ENCODE assay signal across 8 cellular contexts in genomic region chr1:161726631-161727342, GRCh38. TPM values are rescaled to one million over a fixed set of nuclear protein-coding genes. Genes with fewer than 3 reads are reported as not detected.
DNase-seq lines count a peak whose midpoint lies in the region; ATAC-seq lines count a peak whose summit lies in the region.

No MANE protein-coding gene starts in this region.

- peak; percentile 91 for DNase-seq in DMS 273 (lab: John Stamatoyannopoulos, UW; ENCODE audit: unreplicated experiment)
- DNase-seq in SHP77 treated with DMSO at 0.1 percent for 48 hours (lab: John Stamatoyannopoulos, UW) = peak; percentile 71
- DNase-seq in activated naive CD4-positive, alpha-beta T cell treated with anti-CD3 and anti-CD28 coated beads, Interleukin-2, amount 50 U/mL, for 16 hours = peak; percentile 67
- peak; percentile 40 for DNase-seq in globus pallidus (ENCODE audit: low spot score)
- DNase-seq in nucleus accumbens (lab: John Stamatoyannopoulos, UW) = peak in 52 of 56 donors; percentile 16 to 84 (median 59)

- WGBS in thymus = under 1% methylated on average over 81 of the region's 81 CpGs

- peak overlapping the region; percentile 83 for H3K9ac ChIP-seq in HUES48 (ENCODE audit: low read depth, low read length)

- H3K9me3 ChIP-seq in HUES48 (ENCODE audit: control insufficient read depth, insufficient read depth, low read length) (no peaks in the 10 kb centered on the region), thymus (ENCODE audit: control insufficient read depth) (peaks cover 1% of the 10 kb centered on the region)

- H3K27ac ChIP-seq in HUES48 (ENCODE audit: low read depth, low read length) (peak overlapping the region; percentile 68), thymus (ENCODE audit: low read depth) (peak overlapping the region; percentile 53)

- H3K27me3 ChIP-seq in HUES48 (ENCODE audit: control insufficient read depth, insufficient read depth, low read length) (peaks cover 50% of the 10 kb centered on the region), thymus (ENCODE audit: control insufficient read depth, insufficient read depth) (peaks cover 65% of the 10 kb centered on the region)

- H3K4me3 ChIP-seq in HUES48 (ENCODE audit: low read depth, low read length) (peak overlapping the region; percentile 82), thymus (ENCODE audit: low read length) (peak overlapping the region; percentile 54)

- H3K4me1 ChIP-seq in HUES48 (ENCODE audit: control insufficient read depth, insufficient read depth, low read length) (peaks cover 21% of the 10 kb centered on the region), thymus (ENCODE audit: control insufficient read depth, insufficient read depth, low read length) (peaks cover 5% of the 10 kb centered on the region)

- ATAC-seq in GM21367 (IDR thresholded peaks at IDR 0.05; ENCODE audit: unreplicated experiment) = peak; percentile 42

- H3K36me3 ChIP-seq in HUES48 (ENCODE audit: control insufficient read depth, insufficient read depth, low read length) (no peaks in the 10 kb centered on the region), thymus (ENCODE audit: control insufficient read depth, insufficient read depth) (no peaks in the 10 kb centered on the region)

RNA-seq across cellular contexts. Expression of gene FCRLB, which starts 5.4 kb away (rescaled TPM):
- polyA plus RNA-seq in thymus = 0.84 TPM

RNA-seq across cellular contexts. Expression of gene FCRLA, which starts 19.8 kb away (rescaled TPM):
- 11.5 TPM for polyA plus RNA-seq in thymus

RNA-seq across cellular contexts. Expression of gene DUSP12, which starts 22.8 kb away (rescaled TPM):
- polyA plus RNA-seq in thymus = 28.2 TPM

RNA-seq across cellular contexts. Expression of gene ATF6, which starts 39.3 kb away (rescaled TPM):
- 6.5 TPM for polyA plus RNA-seq in thymus

Comparison
In these comparisons a context has a peak if more than half of its experiments do, and no peak if none do; other contexts are left out.
1. Peak in every context shown above with its lines: DNase-seq, ATAC-seq, H3K4me3 ChIP-seq and H3K27ac ChIP-seq.
2. DNase-seq: peak in every context shown above with its lines; median percentile 91 in DMS 273; 71 in SHP77 treated with DMSO at 0.1 percent for 48 hours; 67 in activated naive CD4-positive, alpha-beta T cell treated with anti-CD3 and anti-CD28 coated beads, Interleukin-2, amount 50 U/mL, for 16 hours; 59 in nucleus accumbens; 40 in globus pallidus.